In the genomic region with DNA sequence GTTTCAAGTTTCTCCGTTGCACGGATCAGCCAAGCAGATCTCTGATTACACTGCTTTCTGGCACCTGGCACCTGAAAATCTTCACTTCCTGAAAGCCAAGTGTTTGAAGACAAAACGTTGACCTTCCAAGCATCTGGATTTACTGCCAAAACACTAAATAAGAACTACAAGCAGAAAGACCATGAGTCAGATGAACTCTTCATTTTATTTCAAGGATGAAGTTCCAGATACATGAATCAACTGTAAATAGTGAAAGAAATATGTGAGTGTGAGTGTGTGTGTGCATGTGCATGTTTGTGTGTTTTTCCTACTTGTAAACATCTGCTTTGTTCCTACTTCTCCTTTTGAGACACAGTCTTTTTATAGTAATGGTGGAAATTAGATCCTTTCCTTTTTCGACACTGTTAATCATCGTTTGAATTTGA, we compare ENCODE assay signal across 1 cellular context.
TF ChIP-seq lines count a peak whose summit lies in the region.

No MANE protein-coding gene starts in this region.

TF ChIP-seq in HEK293, 187 proteins besides CTCF, POLR2A, EP300 and RAD21 (continued from another document):
- TF ChIP-seq, protein P1, sequence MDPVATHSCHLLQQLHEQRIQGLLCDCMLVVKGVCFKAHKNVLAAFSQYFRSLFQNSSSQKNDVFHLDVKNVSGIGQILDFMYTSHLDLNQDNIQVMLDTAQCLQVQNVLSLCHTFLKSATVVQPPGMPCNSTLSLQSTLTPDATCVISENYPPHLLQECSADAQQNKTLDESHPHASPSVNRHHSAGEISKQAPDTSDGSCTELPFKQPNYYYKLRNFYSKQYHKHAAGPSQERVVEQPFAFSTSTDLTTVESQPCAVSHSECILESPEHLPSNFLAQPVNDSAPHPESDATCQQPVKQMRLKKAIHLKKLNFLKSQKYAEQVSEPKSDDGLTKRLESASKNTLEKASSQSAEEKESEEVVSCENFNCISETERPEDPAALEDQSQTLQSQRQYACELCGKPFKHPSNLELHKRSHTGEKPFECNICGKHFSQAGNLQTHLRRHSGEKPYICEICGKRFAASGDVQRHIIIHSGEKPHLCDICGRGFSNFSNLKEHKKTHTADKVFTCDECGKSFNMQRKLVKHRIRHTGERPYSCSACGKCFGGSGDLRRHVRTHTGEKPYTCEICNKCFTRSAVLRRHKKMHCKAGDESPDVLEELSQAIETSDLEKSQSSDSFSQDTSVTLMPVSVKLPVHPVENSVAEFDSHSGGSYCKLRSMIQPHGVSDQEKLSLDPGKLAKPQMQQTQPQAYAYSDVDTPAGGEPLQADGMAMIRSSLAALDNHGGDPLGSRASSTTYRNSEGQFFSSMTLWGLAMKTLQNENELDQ (tag by site-specific recombination; IDR thresholded peaks at IDR 0.05; ENCODE audit: low read depth), result no peak
- TF ChIP-seq ZNF626 (tag by site-specific recombination; IDR thresholded peaks at IDR 0.05) (no peak), OVOL3 (tag by site-specific recombination; IDR thresholded peaks at IDR 0.05) (0 out of 2 replicates have a peak, but pooled peaks have one; percentile 28), ZBTB8A (tag by site-specific recombination; IDR thresholded peaks at IDR 0.05) (no peak), PRDM1 (tag by site-specific recombination; IDR thresholded peaks at IDR 0.05) (peak; percentile 18; the same call in 1 of the 2 replicates), ZNF366 (tag by site-specific recombination; conservative IDR thresholded peaks at IDR 0.05) (0 out of 2 replicates have a peak, but pooled peaks have one; percentile 17)
- TF ChIP-seq, protein P2, sequence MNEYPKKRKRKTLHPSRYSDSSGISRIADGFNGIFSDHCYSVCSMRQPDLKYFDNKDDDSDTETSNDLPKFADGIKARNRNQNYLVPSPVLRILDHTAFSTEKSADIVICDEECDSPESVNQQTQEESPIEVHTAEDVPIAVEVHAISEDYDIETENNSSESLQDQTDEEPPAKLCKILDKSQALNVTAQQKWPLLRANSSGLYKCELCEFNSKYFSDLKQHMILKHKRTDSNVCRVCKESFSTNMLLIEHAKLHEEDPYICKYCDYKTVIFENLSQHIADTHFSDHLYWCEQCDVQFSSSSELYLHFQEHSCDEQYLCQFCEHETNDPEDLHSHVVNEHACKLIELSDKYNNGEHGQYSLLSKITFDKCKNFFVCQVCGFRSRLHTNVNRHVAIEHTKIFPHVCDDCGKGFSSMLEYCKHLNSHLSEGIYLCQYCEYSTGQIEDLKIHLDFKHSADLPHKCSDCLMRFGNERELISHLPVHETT (tag by site-specific recombination; IDR thresholded peaks at IDR 0.05), result no peak
